ENCODE assay signal across 1 cellular context in the genomic region with DNA sequence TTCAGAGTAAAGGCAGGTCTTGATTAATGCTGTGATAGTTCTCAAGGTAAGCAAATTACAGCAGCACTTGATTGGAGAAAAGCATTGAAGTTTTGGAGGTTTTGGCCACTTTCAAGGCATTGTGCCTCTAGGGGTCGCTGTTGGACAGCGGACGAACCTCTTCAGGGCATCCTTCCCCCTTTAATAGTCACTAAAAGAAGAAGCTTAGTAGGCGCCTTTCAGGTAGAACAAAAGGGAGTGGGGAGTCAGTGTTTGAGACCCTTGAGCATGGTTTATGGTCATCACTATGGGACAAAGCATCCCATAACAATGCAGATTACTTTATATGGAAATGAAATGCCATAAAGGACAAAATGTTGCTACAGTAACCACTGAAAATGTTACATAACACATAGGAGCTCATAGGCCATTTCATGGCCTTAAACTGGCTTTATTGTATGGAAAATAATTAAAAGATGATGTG.
TF ChIP-seq lines count a peak whose summit lies in the region.

No MANE protein-coding gene starts in this region.

TF ChIP-seq in HCT116, 20 proteins besides CTCF, POLR2A, EP300 and RAD21 (continued from another document):
- TF ChIP-seq, protein P1, sequence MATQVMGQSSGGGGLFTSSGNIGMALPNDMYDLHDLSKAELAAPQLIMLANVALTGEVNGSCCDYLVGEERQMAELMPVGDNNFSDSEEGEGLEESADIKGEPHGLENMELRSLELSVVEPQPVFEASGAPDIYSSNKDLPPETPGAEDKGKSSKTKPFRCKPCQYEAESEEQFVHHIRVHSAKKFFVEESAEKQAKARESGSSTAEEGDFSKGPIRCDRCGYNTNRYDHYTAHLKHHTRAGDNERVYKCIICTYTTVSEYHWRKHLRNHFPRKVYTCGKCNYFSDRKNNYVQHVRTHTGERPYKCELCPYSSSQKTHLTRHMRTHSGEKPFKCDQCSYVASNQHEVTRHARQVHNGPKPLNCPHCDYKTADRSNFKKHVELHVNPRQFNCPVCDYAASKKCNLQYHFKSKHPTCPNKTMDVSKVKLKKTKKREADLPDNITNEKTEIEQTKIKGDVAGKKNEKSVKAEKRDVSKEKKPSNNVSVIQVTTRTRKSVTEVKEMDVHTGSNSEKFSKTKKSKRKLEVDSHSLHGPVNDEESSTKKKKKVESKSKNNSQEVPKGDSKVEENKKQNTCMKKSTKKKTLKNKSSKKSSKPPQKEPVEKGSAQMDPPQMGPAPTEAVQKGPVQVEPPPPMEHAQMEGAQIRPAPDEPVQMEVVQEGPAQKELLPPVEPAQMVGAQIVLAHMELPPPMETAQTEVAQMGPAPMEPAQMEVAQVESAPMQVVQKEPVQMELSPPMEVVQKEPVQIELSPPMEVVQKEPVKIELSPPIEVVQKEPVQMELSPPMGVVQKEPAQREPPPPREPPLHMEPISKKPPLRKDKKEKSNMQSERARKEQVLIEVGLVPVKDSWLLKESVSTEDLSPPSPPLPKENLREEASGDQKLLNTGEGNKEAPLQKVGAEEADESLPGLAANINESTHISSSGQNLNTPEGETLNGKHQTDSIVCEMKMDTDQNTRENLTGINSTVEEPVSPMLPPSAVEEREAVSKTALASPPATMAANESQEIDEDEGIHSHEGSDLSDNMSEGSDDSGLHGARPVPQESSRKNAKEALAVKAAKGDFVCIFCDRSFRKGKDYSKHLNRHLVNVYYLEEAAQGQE (IDR thresholded peaks at IDR 0.05; ENCODE audit: low read depth): no peak
- TF ChIP-seq ATF3 (IDR thresholded peaks at IDR 0.05) (no peak), EGR1 (IDR thresholded peaks at IDR 0.05; ENCODE audit: low read depth) (no peak), JUND (IDR thresholded peaks at IDR 0.05) (no peak), SP1 (IDR thresholded peaks at IDR 0.05; ENCODE audit: low read depth) (no peak)
TF ChIP-seq in HCT116: peak in this region for 0.
